4 cellular contexts compared by ENCODE assay signal in the genomic region with DNA sequence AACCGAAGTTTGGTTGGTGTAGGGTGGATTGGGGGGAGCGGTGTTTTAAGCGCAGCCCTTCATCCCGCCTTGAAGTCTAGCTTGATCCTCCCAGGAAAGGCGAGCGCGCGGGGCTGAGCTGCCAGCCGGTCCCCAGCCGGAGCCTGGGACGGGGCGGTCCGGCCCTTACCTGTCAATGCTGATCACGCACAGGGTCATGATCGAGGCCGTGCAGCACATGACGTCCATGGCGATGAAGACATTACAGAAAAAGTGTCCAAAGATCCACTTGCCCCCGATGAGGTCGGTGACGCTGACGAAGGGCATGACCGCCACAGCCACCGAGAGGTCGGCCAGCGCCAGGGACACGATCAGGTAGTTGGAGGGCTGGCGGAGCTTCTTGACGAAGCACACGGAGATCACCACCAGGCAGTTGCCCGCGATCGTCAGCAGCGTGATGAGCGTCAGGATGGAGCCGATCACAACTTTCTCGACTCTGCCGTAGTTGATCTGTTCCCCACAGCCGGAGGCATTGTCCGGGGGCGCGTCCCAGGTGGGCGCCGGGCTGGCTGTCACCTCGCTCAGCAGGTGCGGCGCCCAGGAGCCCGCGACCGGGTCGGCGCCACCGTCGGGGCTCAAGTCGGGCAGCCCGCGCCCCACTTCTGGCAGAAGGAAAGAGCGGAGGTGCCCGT.
TF ChIP-seq lines count a peak whose summit lies in the region.

No MANE protein-coding gene starts in this region.

TF ChIP-seq in SK-N-SH, 30 proteins besides CTCF, POLR2A, EP300 and RAD21 (continues in another document):
- no peak for TF ChIP-seq NFIC (IDR thresholded peaks at IDR 0.05; ENCODE audit: borderline replicate concordance)
- no peak for TF ChIP-seq NRF1 (IDR thresholded peaks at IDR 0.05; ENCODE audit: low read depth, low read length)
- TF ChIP-seq, protein P1, sequence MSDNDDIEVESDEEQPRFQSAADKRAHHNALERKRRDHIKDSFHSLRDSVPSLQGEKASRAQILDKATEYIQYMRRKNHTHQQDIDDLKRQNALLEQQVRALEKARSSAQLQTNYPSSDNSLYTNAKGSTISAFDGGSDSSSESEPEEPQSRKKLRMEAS (IDR thresholded peaks at IDR 0.05; ENCODE audit: low read depth), result no peak
- TF ChIP-seq TCF12 (IDR thresholded peaks at IDR 0.05), result no peak
- TF ChIP-seq, protein P2, sequence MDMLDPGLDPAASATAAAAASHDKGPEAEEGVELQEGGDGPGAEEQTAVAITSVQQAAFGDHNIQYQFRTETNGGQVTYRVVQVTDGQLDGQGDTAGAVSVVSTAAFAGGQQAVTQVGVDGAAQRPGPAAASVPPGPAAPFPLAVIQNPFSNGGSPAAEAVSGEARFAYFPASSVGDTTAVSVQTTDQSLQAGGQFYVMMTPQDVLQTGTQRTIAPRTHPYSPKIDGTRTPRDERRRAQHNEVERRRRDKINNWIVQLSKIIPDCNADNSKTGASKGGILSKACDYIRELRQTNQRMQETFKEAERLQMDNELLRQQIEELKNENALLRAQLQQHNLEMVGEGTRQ (IDR thresholded peaks at IDR 0.05; ENCODE audit: borderline replicate concordance, low read depth, low read length), result no peak
- TF ChIP-seq, protein P3, sequence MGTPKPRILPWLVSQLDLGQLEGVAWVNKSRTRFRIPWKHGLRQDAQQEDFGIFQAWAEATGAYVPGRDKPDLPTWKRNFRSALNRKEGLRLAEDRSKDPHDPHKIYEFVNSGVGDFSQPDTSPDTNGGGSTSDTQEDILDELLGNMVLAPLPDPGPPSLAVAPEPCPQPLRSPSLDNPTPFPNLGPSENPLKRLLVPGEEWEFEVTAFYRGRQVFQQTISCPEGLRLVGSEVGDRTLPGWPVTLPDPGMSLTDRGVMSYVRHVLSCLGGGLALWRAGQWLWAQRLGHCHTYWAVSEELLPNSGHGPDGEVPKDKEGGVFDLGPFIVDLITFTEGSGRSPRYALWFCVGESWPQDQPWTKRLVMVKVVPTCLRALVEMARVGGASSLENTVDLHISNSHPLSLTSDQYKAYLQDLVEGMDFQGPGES (IDR thresholded peaks at IDR 0.05; ENCODE audit: low read depth, low read length), result no peak
- no peak for TF ChIP-seq EZH2phosphoT487 (IDR thresholded peaks at IDR 0.05; ENCODE audit: borderline replicate concordance, low read depth)
- no peak for TF ChIP-seq RCOR1 (IDR thresholded peaks at IDR 0.05; ENCODE audit: low read length)
- no peak for TF ChIP-seq JUND (IDR thresholded peaks at IDR 0.05)
- TF ChIP-seq CHD2 (IDR thresholded peaks at IDR 0.05; ENCODE audit: low read length, partially characterized antibody), result no peak
- TF ChIP-seq ELF1 (IDR thresholded peaks at IDR 0.05), result no peak

TF ChIP-seq in SK-N-SH treated with all-trans-retinoic acid at 6 μM for 48 hours, 23 proteins besides CTCF, POLR2A, EP300 and RAD21 (continues in another document):
- TF ChIP-seq ZNF565 (CRISPR knock-in tag; conservative IDR thresholded peaks at IDR 0.05; ENCODE audit: low read depth) (no peak), PPARA (CRISPR knock-in tag; IDR thresholded peaks at IDR 0.05; ENCODE audit: borderline replicate concordance) (no peak), ZC3H10 (CRISPR knock-in tag; IDR thresholded peaks at IDR 0.05) (no peak), GLIS3 (CRISPR knock-in tag; IDR thresholded peaks at IDR 0.05) (no peak), BACH2 (CRISPR knock-in tag; IDR thresholded peaks at IDR 0.05; ENCODE audit: borderline replicate concordance) (no peak), TOX (CRISPR knock-in tag; IDR thresholded peaks at IDR 0.05; ENCODE audit: borderline replicate concordance) (no peak), ZFP30 (CRISPR knock-in tag; IDR thresholded peaks at IDR 0.05) (no peak), SNAI2 (CRISPR knock-in tag; IDR thresholded peaks at IDR 0.05) (no peak), RARB (CRISPR knock-in tag; IDR thresholded peaks at IDR 0.05) (no peak), ARNTL (CRISPR knock-in tag; IDR thresholded peaks at IDR 0.05; ENCODE audit: borderline replicate concordance, low read depth) (no peak)
- TF ChIP-seq, protein P4, sequence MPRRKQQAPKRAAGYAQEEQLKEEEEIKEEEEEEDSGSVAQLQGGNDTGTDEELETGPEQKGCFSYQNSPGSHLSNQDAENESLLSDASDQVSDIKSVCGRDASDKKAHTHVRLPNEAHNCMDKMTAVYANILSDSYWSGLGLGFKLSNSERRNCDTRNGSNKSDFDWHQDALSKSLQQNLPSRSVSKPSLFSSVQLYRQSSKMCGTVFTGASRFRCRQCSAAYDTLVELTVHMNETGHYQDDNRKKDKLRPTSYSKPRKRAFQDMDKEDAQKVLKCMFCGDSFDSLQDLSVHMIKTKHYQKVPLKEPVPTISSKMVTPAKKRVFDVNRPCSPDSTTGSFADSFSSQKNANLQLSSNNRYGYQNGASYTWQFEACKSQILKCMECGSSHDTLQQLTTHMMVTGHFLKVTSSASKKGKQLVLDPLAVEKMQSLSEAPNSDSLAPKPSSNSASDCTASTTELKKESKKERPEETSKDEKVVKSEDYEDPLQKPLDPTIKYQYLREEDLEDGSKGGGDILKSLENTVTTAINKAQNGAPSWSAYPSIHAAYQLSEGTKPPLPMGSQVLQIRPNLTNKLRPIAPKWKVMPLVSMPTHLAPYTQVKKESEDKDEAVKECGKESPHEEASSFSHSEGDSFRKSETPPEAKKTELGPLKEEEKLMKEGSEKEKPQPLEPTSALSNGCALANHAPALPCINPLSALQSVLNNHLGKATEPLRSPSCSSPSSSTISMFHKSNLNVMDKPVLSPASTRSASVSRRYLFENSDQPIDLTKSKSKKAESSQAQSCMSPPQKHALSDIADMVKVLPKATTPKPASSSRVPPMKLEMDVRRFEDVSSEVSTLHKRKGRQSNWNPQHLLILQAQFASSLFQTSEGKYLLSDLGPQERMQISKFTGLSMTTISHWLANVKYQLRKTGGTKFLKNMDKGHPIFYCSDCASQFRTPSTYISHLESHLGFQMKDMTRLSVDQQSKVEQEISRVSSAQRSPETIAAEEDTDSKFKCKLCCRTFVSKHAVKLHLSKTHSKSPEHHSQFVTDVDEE (CRISPR knock-in tag; IDR thresholded peaks at IDR 0.05), result no peak
- TF ChIP-seq, protein P5, sequence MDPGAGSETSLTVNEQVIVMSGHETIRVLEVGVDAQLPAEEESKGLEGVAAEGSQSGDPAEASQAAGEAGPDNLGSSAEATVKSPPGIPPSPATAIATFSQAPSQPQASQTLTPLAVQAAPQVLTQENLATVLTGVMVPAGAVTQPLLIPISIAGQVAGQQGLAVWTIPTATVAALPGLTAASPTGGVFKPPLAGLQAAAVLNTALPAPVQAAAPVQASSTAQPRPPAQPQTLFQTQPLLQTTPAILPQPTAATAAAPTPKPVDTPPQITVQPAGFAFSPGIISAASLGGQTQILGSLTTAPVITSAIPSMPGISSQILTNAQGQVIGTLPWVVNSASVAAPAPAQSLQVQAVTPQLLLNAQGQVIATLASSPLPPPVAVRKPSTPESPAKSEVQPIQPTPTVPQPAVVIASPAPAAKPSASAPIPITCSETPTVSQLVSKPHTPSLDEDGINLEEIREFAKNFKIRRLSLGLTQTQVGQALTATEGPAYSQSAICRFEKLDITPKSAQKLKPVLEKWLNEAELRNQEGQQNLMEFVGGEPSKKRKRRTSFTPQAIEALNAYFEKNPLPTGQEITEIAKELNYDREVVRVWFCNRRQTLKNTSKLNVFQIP (CRISPR knock-in tag; IDR thresholded peaks at IDR 0.05; ENCODE audit: borderline replicate concordance, low read depth), result no peak

TF ChIP-seq in H1, 55 proteins besides CTCF, POLR2A, EP300 and RAD21 (continues in another document):
- no peak for TF ChIP-seq CREB1 (IDR thresholded peaks at IDR 0.05)
- no peak for TF ChIP-seq JUND (IDR thresholded peaks at IDR 0.05; ENCODE audit: low read length)
- no peak for TF ChIP-seq SP4 (IDR thresholded peaks at IDR 0.05; ENCODE audit: low read length)
- TF ChIP-seq NANOG (IDR thresholded peaks at IDR 0.05; ENCODE audit: insufficient read depth, low read depth, low read length, poor library complexity, severe bottlenecking), result no peak
- TF ChIP-seq SUZ12 (IDR thresholded peaks at IDR 0.05; ENCODE audit: low read length), result peak; percentile 70
- TF ChIP-seq, protein P2 (IDR thresholded peaks at IDR 0.05; ENCODE audit: low read length), result no peak
- TF ChIP-seq ASH2L (IDR thresholded peaks at IDR 0.05; ENCODE audit: low read length), result peak; percentile 85
- TF ChIP-seq PHF8 (conservative IDR thresholded peaks at IDR 0.05; ENCODE audit: low read depth, low read length), result 0 out of 2 replicates have a peak, but pooled peaks have one; percentile 2
- TF ChIP-seq TEAD4 (IDR thresholded peaks at IDR 0.05; ENCODE audit: low read depth, low read length), result no peak
- TF ChIP-seq JUN (IDR thresholded peaks at IDR 0.05; ENCODE audit: low read depth, low read length), result no peak
- peak in 1 of 2 experiments; percentile 84; a peak in 2 of 4 replicates for TF ChIP-seq SIN3A (conservative IDR thresholded peaks at IDR 0.05 in 1 of 2, IDR thresholded peaks at IDR 0.05 in 1 of 2; ENCODE audit: low read depth in 1 of 2, low read length in 2 of 2)
- 0 out of 4 replicates have a peak, but pooled peaks of 1 of the 2 experiments have one; percentile 32 for TF ChIP-seq HDAC2 (IDR thresholded peaks at IDR 0.05; ENCODE audit: borderline replicate concordance in 1 of 2, low read depth in 2 of 2, low read length in 2 of 2)
- no peak for TF ChIP-seq YY1 (IDR thresholded peaks at IDR 0.05; ENCODE audit: low read depth, low read length)
- no peak for TF ChIP-seq RFX5 (IDR thresholded peaks at IDR 0.05; ENCODE audit: borderline replicate concordance, low read depth, low read length)
- no peak for TF ChIP-seq RBBP5 (IDR thresholded peaks at IDR 0.05; ENCODE audit: borderline replicate concordance, low read depth, low read length)
- peak; percentile 30 for TF ChIP-seq SAP30 (IDR thresholded peaks at IDR 0.05; ENCODE audit: insufficient read depth, insufficient replicate concordance, low read length)
- TF ChIP-seq SRF (IDR thresholded peaks at IDR 0.05; ENCODE audit: low read depth, low read length), result no peak
- no peak for TF ChIP-seq CBX5 (IDR thresholded peaks at IDR 0.05; ENCODE audit: low read depth, low read length)
- no peak for TF ChIP-seq POU5F1 (IDR thresholded peaks at IDR 0.05; ENCODE audit: low read depth, low read length)
- no peak for TF ChIP-seq GTF2F1 (IDR thresholded peaks at IDR 0.05; ENCODE audit: borderline replicate concordance, low read depth, low read length)
- TF ChIP-seq BRCA1 (IDR thresholded peaks at IDR 0.05; ENCODE audit: low read depth, low read length), result no peak
- TF ChIP-seq SP2 (IDR thresholded peaks at IDR 0.05; ENCODE audit: low read length), result no peak
- TF ChIP-seq, protein P1 (IDR thresholded peaks at IDR 0.05), result 0 out of 2 replicates have a peak, but pooled peaks have one; percentile 27
- TF ChIP-seq KDM1A (IDR thresholded peaks at IDR 0.05; ENCODE audit: borderline replicate concordance, low read length), result 0 out of 2 replicates have a peak, but pooled peaks have one; percentile 44

TF ChIP-seq in neural cell, 6 proteins besides CTCF, POLR2A, EP300 and RAD21:
- no peak for TF ChIP-seq TAF1 (IDR thresholded peaks at IDR 0.05; ENCODE audit: low read depth)
- no peak for TF ChIP-seq MXI1 (conservative IDR thresholded peaks at IDR 0.05; ENCODE audit: poor library complexity, severe bottlenecking)
- TF ChIP-seq, protein P6, sequence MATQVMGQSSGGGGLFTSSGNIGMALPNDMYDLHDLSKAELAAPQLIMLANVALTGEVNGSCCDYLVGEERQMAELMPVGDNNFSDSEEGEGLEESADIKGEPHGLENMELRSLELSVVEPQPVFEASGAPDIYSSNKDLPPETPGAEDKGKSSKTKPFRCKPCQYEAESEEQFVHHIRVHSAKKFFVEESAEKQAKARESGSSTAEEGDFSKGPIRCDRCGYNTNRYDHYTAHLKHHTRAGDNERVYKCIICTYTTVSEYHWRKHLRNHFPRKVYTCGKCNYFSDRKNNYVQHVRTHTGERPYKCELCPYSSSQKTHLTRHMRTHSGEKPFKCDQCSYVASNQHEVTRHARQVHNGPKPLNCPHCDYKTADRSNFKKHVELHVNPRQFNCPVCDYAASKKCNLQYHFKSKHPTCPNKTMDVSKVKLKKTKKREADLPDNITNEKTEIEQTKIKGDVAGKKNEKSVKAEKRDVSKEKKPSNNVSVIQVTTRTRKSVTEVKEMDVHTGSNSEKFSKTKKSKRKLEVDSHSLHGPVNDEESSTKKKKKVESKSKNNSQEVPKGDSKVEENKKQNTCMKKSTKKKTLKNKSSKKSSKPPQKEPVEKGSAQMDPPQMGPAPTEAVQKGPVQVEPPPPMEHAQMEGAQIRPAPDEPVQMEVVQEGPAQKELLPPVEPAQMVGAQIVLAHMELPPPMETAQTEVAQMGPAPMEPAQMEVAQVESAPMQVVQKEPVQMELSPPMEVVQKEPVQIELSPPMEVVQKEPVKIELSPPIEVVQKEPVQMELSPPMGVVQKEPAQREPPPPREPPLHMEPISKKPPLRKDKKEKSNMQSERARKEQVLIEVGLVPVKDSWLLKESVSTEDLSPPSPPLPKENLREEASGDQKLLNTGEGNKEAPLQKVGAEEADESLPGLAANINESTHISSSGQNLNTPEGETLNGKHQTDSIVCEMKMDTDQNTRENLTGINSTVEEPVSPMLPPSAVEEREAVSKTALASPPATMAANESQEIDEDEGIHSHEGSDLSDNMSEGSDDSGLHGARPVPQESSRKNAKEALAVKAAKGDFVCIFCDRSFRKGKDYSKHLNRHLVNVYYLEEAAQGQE (IDR thresholded peaks at IDR 0.05; ENCODE audit: borderline replicate concordance), result no peak
- TF ChIP-seq EZH2 (IDR thresholded peaks at IDR 0.05; ENCODE audit: borderline replicate concordance, insufficient read depth, low read length, poor library complexity, severe bottlenecking), result no peak
- TF ChIP-seq SMC3 (conservative IDR thresholded peaks at IDR 0.05; ENCODE audit: poor library complexity), result no peak
- no peak for TF ChIP-seq POLR2AphosphoS5 (IDR thresholded peaks at IDR 0.05)
TF ChIP-seq in neural cell: peak in this region for 0.
